In genomic region chr11:116428638-116428975, GRCh38 we compare ENCODE assay signal across 1 cellular context.
TF ChIP-seq lines count a peak whose summit lies in the region.

No MANE protein-coding gene starts in this region.

TF ChIP-seq in HEK293, 187 proteins besides CTCF, POLR2A, EP300 and RAD21 (continued from another document):
- TF ChIP-seq, protein P1, sequence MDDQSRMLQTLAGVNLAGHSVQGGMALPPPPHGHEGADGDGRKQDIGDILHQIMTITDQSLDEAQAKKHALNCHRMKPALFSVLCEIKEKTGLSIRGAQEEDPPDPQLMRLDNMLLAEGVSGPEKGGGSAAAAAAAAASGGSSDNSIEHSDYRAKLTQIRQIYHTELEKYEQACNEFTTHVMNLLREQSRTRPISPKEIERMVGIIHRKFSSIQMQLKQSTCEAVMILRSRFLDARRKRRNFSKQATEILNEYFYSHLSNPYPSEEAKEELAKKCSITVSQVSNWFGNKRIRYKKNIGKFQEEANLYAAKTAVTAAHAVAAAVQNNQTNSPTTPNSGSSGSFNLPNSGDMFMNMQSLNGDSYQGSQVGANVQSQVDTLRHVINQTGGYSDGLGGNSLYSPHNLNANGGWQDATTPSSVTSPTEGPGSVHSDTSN (CRISPR knock-in tag; IDR thresholded peaks at IDR 0.05), result no peak
- no peak for TF ChIP-seq ZNF169 (tag by site-specific recombination; IDR thresholded peaks at IDR 0.05)
- TF ChIP-seq ZNF18 (tag by site-specific recombination; IDR thresholded peaks at IDR 0.05), result no peak
- TF ChIP-seq WT1 (tag by site-specific recombination; IDR thresholded peaks at IDR 0.05), result no peak
